In genomic region chr3:25782938-25783660, GRCh38 we compare ENCODE assay signal across 1 cellular context.
TF ChIP-seq lines count a peak whose summit lies in the region.

TSS of gene NGLY1 (minus strand) at chr3:25783443. CDS start at chr3:25783390, 53 bp downstream.

TF ChIP-seq in GM12878, 131 proteins besides CTCF, POLR2A, EP300 and RAD21 (continued from another document and continues in another):
- TF ChIP-seq CUX1 (IDR thresholded peaks at IDR 0.05; ENCODE audit: insufficient replicate concordance, low read depth, low read length) (no peak), SMC3 (IDR thresholded peaks at IDR 0.05; ENCODE audit: borderline replicate concordance, low read length) (no peak), EED (IDR thresholded peaks at IDR 0.05; ENCODE audit: low read depth) (0 out of 2 replicates have a peak, but pooled peaks have one; percentile 11), ZNF24 (IDR thresholded peaks at IDR 0.05) (no peak), JUNB (IDR thresholded peaks at IDR 0.05) (no peak), TCF3 (IDR thresholded peaks at IDR 0.05; ENCODE audit: borderline replicate concordance, insufficient read depth, low read depth, low read length) (0 out of 2 replicates have a peak, but pooled peaks have one; percentile 19), POLR2AphosphoS2 (IDR thresholded peaks at IDR 0.05; ENCODE audit: low read depth, low read length) (peak; percentile 85; the same call in 1 of the 2 replicates), SREBF2 (IDR thresholded peaks at IDR 0.05; ENCODE audit: low read length) (no peak), SREBF1 (IDR thresholded peaks at IDR 0.05; ENCODE audit: low read length) (no peak), MLLT1 (IDR thresholded peaks at IDR 0.05) (no peak), IRF3 (IDR thresholded peaks at IDR 0.05) (no peak), NFYA (IDR thresholded peaks at IDR 0.05; ENCODE audit: borderline replicate concordance, low read depth, low read length) (no peak), TCF7 (IDR thresholded peaks at IDR 0.05; ENCODE audit: borderline replicate concordance) (no peak), ZBTB40 (IDR thresholded peaks at IDR 0.05; ENCODE audit: borderline replicate concordance) (no peak), ATF7 (IDR thresholded peaks at IDR 0.05; ENCODE audit: low read depth) (no peak), MEF2A (IDR thresholded peaks at IDR 0.05; ENCODE audit: insufficient read depth, low read depth, low read length) (no peak), ZNF622 (IDR thresholded peaks at IDR 0.05) (no peak), RAD51 (IDR thresholded peaks at IDR 0.05) (no peak), SMAD5 (IDR thresholded peaks at IDR 0.05; ENCODE audit: low read depth) (no peak), SRF (IDR thresholded peaks at IDR 0.05; ENCODE audit: low read depth in 2 of 2, low read length in 2 of 2) (0 out of 4 replicates have a peak, but pooled peaks of 1 of the 2 experiments have one; percentile 11), MEF2B (IDR thresholded peaks at IDR 0.05; ENCODE audit: partially characterized antibody, poor library complexity, severe bottlenecking) (no peak), CHD4 (IDR thresholded peaks at IDR 0.05) (no peak), ZNF274 (IDR thresholded peaks at IDR 0.05; ENCODE audit: insufficient read depth, insufficient read length) (no peak), SMARCA5 (IDR thresholded peaks at IDR 0.05) (no peak), STAT3 (IDR thresholded peaks at IDR 0.05; ENCODE audit: low read depth, low read length) (no peak), BRCA1 (IDR thresholded peaks at IDR 0.05; ENCODE audit: low read depth, low read length) (no peak), HCFC1 (IDR thresholded peaks at IDR 0.05; ENCODE audit: low read length) (no peak), KDM1A (IDR thresholded peaks at IDR 0.05; ENCODE audit: borderline replicate concordance) (no peak), TBL1XR1 (IDR thresholded peaks at IDR 0.05; ENCODE audit: low read depth, low read length) (peak; percentile 38; the same call in 1 of the 2 replicates), RFX5 (IDR thresholded peaks at IDR 0.05; ENCODE audit: low read depth, low read length) (no peak), E2F8 (IDR thresholded peaks at IDR 0.05; ENCODE audit: low read depth, partially characterized antibody) (no peak), MYB (IDR thresholded peaks at IDR 0.05; ENCODE audit: borderline replicate concordance, low read depth, low read length) (no peak), SPI1 (IDR thresholded peaks at IDR 0.05; ENCODE audit: borderline replicate concordance, insufficient read depth, low read depth, low read length) (no peak), RELB (IDR thresholded peaks at IDR 0.05; ENCODE audit: low read depth) (no peak), CHD2 (IDR thresholded peaks at IDR 0.05; ENCODE audit: borderline replicate concordance, low read depth, low read length) (0 out of 2 replicates have a peak, but pooled peaks have one; percentile 28), NR2C1 (IDR thresholded peaks at IDR 0.05) (no peak), HDGF (IDR thresholded peaks at IDR 0.05) (no peak), NKRF (conservative IDR thresholded peaks at IDR 0.05) (peak; percentile 77; the same call in 1 of the 2 replicates), RCOR1 (conservative IDR thresholded peaks at IDR 0.05; ENCODE audit: low read depth, low read length) (no peak), NBN (IDR thresholded peaks at IDR 0.05) (peak; percentile 43; the same call in 1 of the 2 replicates), ATF2 (IDR thresholded peaks at IDR 0.05; ENCODE audit: low read length) (no peak), ZBED1 (IDR thresholded peaks at IDR 0.05; ENCODE audit: borderline replicate concordance) (0 out of 2 replicates have a peak, but pooled peaks have one; percentile 28), CBX5 (IDR thresholded peaks at IDR 0.05; ENCODE audit: low read depth) (no peak; the same call in 1 of the 2 replicates), GATAD2B (conservative IDR thresholded peaks at IDR 0.05; ENCODE audit: low read depth) (peak; percentile 67; the same call in 1 of the 2 replicates), POU2F2 (IDR thresholded peaks at IDR 0.05; ENCODE audit: borderline replicate concordance, low read depth, low read length) (no peak; the same call in 2 of the 3 replicates), GABPA (IDR thresholded peaks at IDR 0.05; ENCODE audit: low read depth) (no peak)
